ENCODE assay signal across 19 cellular contexts in genomic region chr1:47886141-47886540, GRCh38.
DNase-seq lines count a peak whose midpoint lies in the region; ATAC-seq and TF ChIP-seq lines count a peak whose summit lies in the region.
"Had no signal": no experiment of that assay in that cellular context is flagged by ENCODE, and none has a peak within 500 bp of the region (broad histone marks: within the 10 kb centered on the region; RNA-seq: fewer than 3 reads in every experiment).

No MANE protein-coding gene starts in this region.

- TF ChIP-seq CTCF in HEK293 (tag by site-specific recombination; IDR thresholded peaks at IDR 0.05) (no peak), nephron progenitor cell (IDR thresholded peaks at IDR 0.05) (no peak), body of pancreas (IDR thresholded peaks at IDR 0.05) (no peak)

- H3K9me3 Mint-ChIP-seq in nephron progenitor cell: no peaks in the 10 kb centered on the region
- H3K9me3 Mint-ChIP-seq: CD4-positive, alpha-beta T cell; CD8-positive, alpha-beta T cell had no signal

- H3K36me3 ChIP-seq in HEK293 (ENCODE audit: control insufficient read depth in 2 of 2, insufficient read depth in 1 of 2, low read length in 2 of 2): no peaks in the 10 kb centered on the region
- no peaks in the 10 kb centered on the region for H3K36me3 ChIP-seq in body of pancreas (replicated peaks in 1 of 2; ENCODE audit: insufficient read depth in 1 of 2, low read depth in 2 of 2)
- H3K36me3 ChIP-seq: BLaER1 treated with 17β-estradiol and CSF1 and Interleukin-3, amounts not matched to agents 10 nM and 100 nM had no signal

- intact Hi-C loops in cardiac septum (cut with DNase I): no loop called here
- intact Hi-C loops in left cardiac atrium (cut with DNase I): no loop called here
- intact Hi-C loops in body of pancreas (cut with DNase I): no loop called here

- H3K27ac ChIP-seq in HEK293 (ENCODE audit: extremely low read depth, low read depth, low read length) (no peak overlapping the region), body of pancreas (no peak overlapping the region)
- H3K27ac ChIP-seq: 22Rv1; A549; BLaER1 treated with 17β-estradiol and CSF1 and Interleukin-3, amounts not matched to agents 10 nM and 100 nM; C4-2B had no signal

- H3K4me3 ChIP-seq in HEK293 (ENCODE audit: low read depth, low read length) (no peak overlapping the region), body of pancreas (no peak overlapping the region)
- H3K4me3 ChIP-seq: A549; BLaER1 treated with 17β-estradiol and CSF1 and Interleukin-3, amounts not matched to agents 10 nM and 100 nM had no signal

- WGBS in body of pancreas, 2 donors: 66 to 82% methylated on average over 7 of the region's 7 CpGs

- no peaks in the 10 kb centered on the region for H3K27me3 ChIP-seq in body of pancreas
- H3K27me3 ChIP-seq: BLaER1 treated with 17β-estradiol and CSF1 and Interleukin-3, amounts not matched to agents 10 nM and 100 nM had no signal

- no peak for TF ChIP-seq POLR2A in body of pancreas (IDR thresholded peaks at IDR 0.05)

- H3K4me1 ChIP-seq in HEK293 (ENCODE audit: control insufficient read depth, insufficient read depth, low read length) (no peaks in the 10 kb centered on the region), body of pancreas (peaks cover 31% of the 10 kb centered on the region)
- H3K4me1 ChIP-seq: A549; BLaER1 treated with 17β-estradiol and CSF1 and Interleukin-3, amounts not matched to agents 10 nM and 100 nM; Caco-2 had no signal

- H3K27ac Mint-ChIP-seq in nephron progenitor cell: peak overlapping the region; percentile 6
- H3K27ac Mint-ChIP-seq: B cell; CD4-positive, alpha-beta T cell; CD8-positive, alpha-beta T cell had no signal

- H3K4me3 Mint-ChIP-seq in nephron progenitor cell: no peak overlapping the region
- H3K4me3 Mint-ChIP-seq: B cell; CD4-positive, alpha-beta T cell; CD8-positive, alpha-beta T cell had no signal

- peaks cover 58% of the 10 kb centered on the region for H3K4me1 Mint-ChIP-seq in nephron progenitor cell
- H3K4me1 Mint-ChIP-seq: B cell had no signal

- POLR2A ChIA-PET in HEK293 (lab: Yijun Ruan, JAX): no interaction called here

- peaks cover 6% of the 10 kb centered on the region for H3K36me3 Mint-ChIP-seq in nephron progenitor cell (ENCODE audit: low read depth)
- H3K36me3 Mint-ChIP-seq: CD8-positive, alpha-beta T cell had no signal

- CTCF ChIA-PET in HEK293 (lab: Yijun Ruan, JAX): no interaction called here

- ATAC-seq in left cardiac atrium (no peak), body of pancreas (no peak)
- ATAC-seq: A549; CD8-positive, alpha-beta T cell had no signal

- DNase-seq in cardiac septum (ENCODE audit: low spot score) (peak; percentile 53), left cardiac atrium (no peak), mesenteric fat pad (ENCODE audit: low spot score) (peak; percentile 35), nephron progenitor cell (no peak), body of pancreas (no peak)
- DNase-seq in activated CD4-positive, alpha-beta T cell treated with anti-CD3 and anti-CD28 coated beads, Interleukin-2, amount 50 U/mL, for 4 hours: no peak
- DNase-seq: AML-193; Caco-2; Calu3; CD4-positive, alpha-beta T cell; CD8-positive, alpha-beta T cell; DMS79 treated with DMSO at 0.1 percent for 48 hours; GF-D8 had no signal

- H3K9me3 ChIP-seq in HEK293 (ENCODE audit: control insufficient read depth, insufficient read depth, low read depth, low read length): no peaks in the 10 kb centered on the region
- no peaks in the 10 kb centered on the region for H3K9me3 ChIP-seq in body of pancreas
- H3K9me3 ChIP-seq: A549; BLaER1 treated with 17β-estradiol and CSF1 and Interleukin-3, amounts not matched to agents 10 nM and 100 nM; Caco-2 had no signal

- peaks cover 49% of the 10 kb centered on the region for H3K27me3 Mint-ChIP-seq in nephron progenitor cell (ENCODE audit: low read depth, poor library complexity)

TF ChIP-seq in HEK293, 187 proteins besides CTCF, POLR2A, EP300 and RAD21:
- TF ChIP-seq ZNF610 (tag by site-specific recombination; IDR thresholded peaks at IDR 0.05; ENCODE audit: borderline replicate concordance) (no peak), ZNF664 (tag by site-specific recombination; IDR thresholded peaks at IDR 0.05) (0 out of 2 replicates have a peak, but pooled peaks have one; percentile 12)

Comparison
In these comparisons a context has a peak if more than half of its experiments do, and no peak if none do; other contexts are left out.
1. DNase-seq: peak in cardiac septum (single experiment) and mesenteric fat pad (single experiment); none in left cardiac atrium (single experiment), nephron progenitor cell (single experiment), activated CD4-positive, alpha-beta T cell treated with anti-CD3 and anti-CD28 coated beads, Interleukin-2, amount 50 U/mL, for 4 hours (0 of 2) and body of pancreas (0 of 4).